In genomic region chr3:167728631-167729335, GRCh38 we compare ENCODE assay signal across 1 cellular context.
TF ChIP-seq lines count a peak whose summit lies in the region.

No MANE protein-coding gene starts in this region.

TF ChIP-seq in HepG2, 621 proteins besides CTCF, POLR2A, EP300 and RAD21:
- TF ChIP-seq ARNTL (CRISPR knock-in tag; IDR thresholded peaks at IDR 0.05): no peak
- no peak for TF ChIP-seq GTF3A (CRISPR knock-in tag; conservative IDR thresholded peaks at IDR 0.05)
- no peak for TF ChIP-seq ETV5 (CRISPR knock-in tag; IDR thresholded peaks at IDR 0.05; ENCODE audit: borderline replicate concordance)
- TF ChIP-seq FOXK2 (IDR thresholded peaks at IDR 0.05): no peak
- TF ChIP-seq ELF3 (CRISPR knock-in tag; IDR thresholded peaks at IDR 0.05): no peak
- no peak for TF ChIP-seq GRHL1 (CRISPR knock-in tag; conservative IDR thresholded peaks at IDR 0.05)
- no peak for TF ChIP-seq ZNF816 (CRISPR knock-in tag; IDR thresholded peaks at IDR 0.05; ENCODE audit: borderline replicate concordance)
- TF ChIP-seq ZNF414 (CRISPR knock-in tag; IDR thresholded peaks at IDR 0.05): no peak
- TF ChIP-seq CHCHD3 (CRISPR knock-in tag; IDR thresholded peaks at IDR 0.05): no peak
- TF ChIP-seq ZNF605 (CRISPR knock-in tag; IDR thresholded peaks at IDR 0.05): no peak
- no peak for TF ChIP-seq ZSCAN25 (CRISPR knock-in tag; IDR thresholded peaks at IDR 0.05)
- no peak for TF ChIP-seq TFDP1 (CRISPR knock-in tag; IDR thresholded peaks at IDR 0.05; ENCODE audit: borderline replicate concordance)
- TF ChIP-seq ZFAT (CRISPR knock-in tag; conservative IDR thresholded peaks at IDR 0.05): no peak
- TF ChIP-seq ATAD3A (CRISPR knock-in tag; IDR thresholded peaks at IDR 0.05): no peak
- no peak for TF ChIP-seq NFAT5 (CRISPR knock-in tag; IDR thresholded peaks at IDR 0.05)
- no peak for TF ChIP-seq PRDM10 (CRISPR knock-in tag; IDR thresholded peaks at IDR 0.05; ENCODE audit: low read depth)
- no peak for TF ChIP-seq ZNF512B (CRISPR knock-in tag; IDR thresholded peaks at IDR 0.05; ENCODE audit: borderline replicate concordance)
